8 cellular contexts compared by ENCODE assay signal in genomic region chr22:36625102-36625501, GRCh38.
"Had no signal": no experiment of that assay in that cellular context is flagged by ENCODE, and none has a peak within 500 bp of the region (broad histone marks: within the 10 kb centered on the region; RNA-seq: fewer than 3 reads in every experiment).

No MANE protein-coding gene starts in this region.

- DNase-seq: IMR-90, KBM-7, KG1 had no signal

- ATAC-seq: HepG2 had no signal

- H3K4me2 ChIP-seq: KMS-11 had no signal

- H3K4me1 Mint-ChIP-seq: IgD-negative memory B cell had no signal

- H3K36me3 Mint-ChIP-seq: IgD-negative memory B cell had no signal

- FAIRE-seq: HepG2, HTR-8/SVneo had no signal

- H3K9ac ChIP-seq: KMS-11 had no signal

- H3K27ac ChIP-seq: HL-60, KMS-11 had no signal

- H3K27ac Mint-ChIP-seq: IgD-negative memory B cell had no signal
